28 cellular contexts compared by ENCODE assay signal in genomic region chr10:123585477-123586445, GRCh38.
DNase-seq lines count a peak whose midpoint lies in the region; ATAC-seq, FAIRE-seq and TF ChIP-seq lines count a peak whose summit lies in the region.
"Had no signal": no experiment of that assay in that cellular context is flagged by ENCODE, and none has a peak within 500 bp of the region (broad histone marks: within the 10 kb centered on the region; RNA-seq: fewer than 3 reads in every experiment).

No MANE protein-coding gene starts in this region.

- POLR2A ChIA-PET in HepG2 (lab: Yijun Ruan, JAX) = no interaction called here
- POLR2A ChIA-PET in naive thymus-derived CD4-positive, alpha-beta T cell (lab: Charles Lee) = no interaction called here
- POLR2A ChIA-PET in activated CD8-positive, alpha-beta T cell treated with anti-CD3 and anti-CD28 coated beads, Interleukin-2, amount 10 ng/mL, durations not matched to agents 7 days and 5 days (lab: Charles Lee) = no interaction called here

- H3K9ac ChIP-seq in HepG2 (ENCODE audit: insufficient read depth, low read depth, low read length) = no peak overlapping the region
- H3K9ac ChIP-seq: BLaER1, KMS-11 had no signal

- WGBS in HepG2 (ENCODE audit: low lambda C conversion rate) = 16% methylated on average over 12 of the region's 12 CpGs
- 61% methylated on average over 8 of the region's 12 CpGs for WGBS in right lobe of liver (ENCODE audit: insufficient coverage, low coverage, low lambda C conversion rate, missing lambda C conversion rate)

- no peak overlapping the region for H3K4me3 Mint-ChIP-seq in naive thymus-derived CD4-positive, alpha-beta T cell
- H3K4me3 Mint-ChIP-seq in activated CD8-positive, alpha-beta T cell treated with anti-CD3 and anti-CD28 coated beads, Interleukin-2, amount 10 ng/mL, durations not matched to agents 7 days and 5 days = no peak overlapping the region
- H3K4me3 Mint-ChIP-seq: CD4-positive, CD25-positive, alpha-beta regulatory T cell had no signal

- FAIRE-seq in HepG2 (lab: Jason Lieb, UNC) = no peak
- FAIRE-seq: G401.6, GM12878, H54, HTR-8/SVneo had no signal

- ATAC-seq in HepG2 = no peak
- ATAC-seq in right lobe of liver = no peak
- no peak for ATAC-seq in naive thymus-derived CD4-positive, alpha-beta T cell
- ATAC-seq in GM18502 (IDR thresholded peaks at IDR 0.05; ENCODE audit: poor library complexity, unreplicated experiment) = no peak
- ATAC-seq in activated CD8-positive, alpha-beta T cell treated with anti-CD3 and anti-CD28 coated beads, Interleukin-2, amount 10 ng/mL, durations not matched to agents 7 days and 5 days = no peak
- ATAC-seq: GM12878, Panc1 had no signal

- peaks cover 0 to 4% (median 0%) of the 10 kb centered on the region in 11 donors for H3K9me3 Mint-ChIP-seq in naive thymus-derived CD4-positive, alpha-beta T cell
- no peaks in the 10 kb centered on the region for H3K9me3 Mint-ChIP-seq in activated CD8-positive, alpha-beta T cell treated with anti-CD3 and anti-CD28 coated beads, Interleukin-2, amount 10 ng/mL, durations not matched to agents 7 days and 5 days (ENCODE audit: insufficient read depth)
- H3K9me3 Mint-ChIP-seq: CD4-positive, CD25-positive, alpha-beta regulatory T cell had no signal

- H3K36me3 ChIP-seq in HepG2 (replicated peaks in 1 of 2; ENCODE audit: control insufficient read depth in 1 of 2, insufficient read depth in 2 of 2, low read length in 2 of 2) (no peaks in the 10 kb centered on the region), right lobe of liver (no peaks in the 10 kb centered on the region)
- no peaks in the 10 kb centered on the region for H3K36me3 ChIP-seq in naive thymus-derived CD4-positive, alpha-beta T cell (ENCODE audit: control insufficient read depth in 2 of 3, insufficient read depth in 3 of 3, low read length in 3 of 3)
- H3K36me3 ChIP-seq: BLaER1 had no signal

- TF ChIP-seq POLR2A in HepG2 (IDR thresholded peaks at IDR 0.05; ENCODE audit: insufficient read depth in 1 of 2, low read depth in 2 of 2, low read length in 2 of 2) (no peak), right lobe of liver (IDR thresholded peaks at IDR 0.05) (no peak)

- H3K79me2 ChIP-seq in HepG2 (ENCODE audit: insufficient read depth, low read length) = no peaks in the 10 kb centered on the region

- no peak overlapping the region for H2AFZ ChIP-seq in HepG2 (ENCODE audit: low read length)

- BruUV-seq in HepG2 (replicated peaks; lab: Mats Ljungman, UMichigan) = no TSS peak

- H3K4me2 ChIP-seq in HepG2 (ENCODE audit: low read depth, low read length) = no peak overlapping the region
- H3K4me2 ChIP-seq: BLaER1, KMS-11 had no signal

- intact Hi-C loops in HepG2 (cut with micrococcal nuclease; ENCODE audit: unreplicated experiment) = no loop called here
- intact Hi-C loops in right lobe of liver (cut with DNase I) = no loop called here
- intact Hi-C loops in naive thymus-derived CD4-positive, alpha-beta T cell (cut with micrococcal nuclease) = no loop called here

- H3K4me1 ChIP-seq in HepG2 (ENCODE audit: insufficient read depth, low read length) (peaks cover 7% of the 10 kb centered on the region; the same call in 1 of the 2 replicates), right lobe of liver (no peaks in the 10 kb centered on the region)
- no peaks in the 10 kb centered on the region for H3K4me1 ChIP-seq in naive thymus-derived CD4-positive, alpha-beta T cell (ENCODE audit: control insufficient read depth in 2 of 2, insufficient read depth in 2 of 2, low read length in 2 of 2)
- H3K4me1 ChIP-seq: BLaER1 had no signal

- H3K27me3 Mint-ChIP-seq in naive thymus-derived CD4-positive, alpha-beta T cell = peaks cover 20 to 60% (median 37%) of the 10 kb centered on the region in 5 donors
- H3K27me3 Mint-ChIP-seq in activated CD8-positive, alpha-beta T cell treated with anti-CD3 and anti-CD28 coated beads, Interleukin-2, amount 10 ng/mL, durations not matched to agents 7 days and 5 days (ENCODE audit: low read depth) = peaks cover 22% of the 10 kb centered on the region

- no peak for TF ChIP-seq RAD21 in HepG2 (CRISPR knock-in tag; IDR thresholded peaks at IDR 0.05)

- CTCF ChIA-PET in HepG2 (lab: Yijun Ruan, JAX; ENCODE audit: low intra/inter-chr PET ratio, low total read pairs) = no interaction called here
- CTCF ChIA-PET in naive thymus-derived CD4-positive, alpha-beta T cell (lab: Charles Lee) = no interaction called here
- CTCF ChIA-PET in activated CD8-positive, alpha-beta T cell treated with anti-CD3 and anti-CD28 coated beads, Interleukin-2, amount 10 ng/mL, durations not matched to agents 7 days and 5 days (lab: Charles Lee) = no interaction called here

- peaks cover 0 to 3% (median 0%) of the 10 kb centered on the region in 7 donors for H3K4me1 Mint-ChIP-seq in naive thymus-derived CD4-positive, alpha-beta T cell
- no peaks in the 10 kb centered on the region for H3K4me1 Mint-ChIP-seq in activated CD8-positive, alpha-beta T cell treated with anti-CD3 and anti-CD28 coated beads, Interleukin-2, amount 10 ng/mL, durations not matched to agents 7 days and 5 days (ENCODE audit: low read depth)
- H3K4me1 Mint-ChIP-seq: CD4-positive, CD25-positive, alpha-beta regulatory T cell had no signal

- H3K27ac Mint-ChIP-seq in naive thymus-derived CD4-positive, alpha-beta T cell = no peak overlapping the region
- H3K27ac Mint-ChIP-seq in activated CD8-positive, alpha-beta T cell treated with anti-CD3 and anti-CD28 coated beads, Interleukin-2, amount 10 ng/mL, durations not matched to agents 7 days and 5 days = no peak overlapping the region
- H3K27ac Mint-ChIP-seq: CD4-positive, CD25-positive, alpha-beta regulatory T cell had no signal

- H3K4me3 ChIP-seq in HepG2 (replicated peaks in 1 of 3; ENCODE audit: insufficient read depth in 1 of 3, low read depth in 2 of 3, low read length in 3 of 3) (no peak overlapping the region), right lobe of liver (no peak overlapping the region)
- H3K4me3 ChIP-seq in naive thymus-derived CD4-positive, alpha-beta T cell (ENCODE audit: low read length) = no peak overlapping the region
- H3K4me3 ChIP-seq: BLaER1, GM12878 had no signal

- no peaks in the 10 kb centered on the region for H4K20me1 ChIP-seq in HepG2 (ENCODE audit: insufficient read depth, low read length)
- H4K20me1 ChIP-seq: BLaER1 had no signal

- in situ Hi-C loops in HepG2 (cut with HindIII; ENCODE audit: extremely low pct_ligation_motif_present, low pct_unique_long_range_greater_than_20kb) = loop anchor here (10.0 kb wide), 1 partner anchor 799 kb away; no protein-coding TSS in a partner anchor

- TF ChIP-seq CTCF in HepG2 (CRISPR knock-in tag; IDR thresholded peaks at IDR 0.05) (no peak), right lobe of liver (IDR thresholded peaks at IDR 0.05) (no peak)

- H3K27me3 ChIP-seq in HepG2 (ENCODE audit: control insufficient read depth in 1 of 2, insufficient read depth in 2 of 2, low read length in 2 of 2) (peaks cover 4 to 15% of the 10 kb centered on the region in 2 experiments; a peak in 3 of 5 replicates), right lobe of liver (peaks cover 0 to 15% of the 10 kb centered on the region in 2 donors)
- peaks cover 0 to 2% of the 10 kb centered on the region in 2 donors for H3K27me3 ChIP-seq in naive thymus-derived CD4-positive, alpha-beta T cell (ENCODE audit: control insufficient read depth in 2 of 2, insufficient read depth in 2 of 2, low read length in 2 of 2)
- H3K27me3 ChIP-seq: BLaER1 had no signal

- no peaks in the 10 kb centered on the region for H3K9me3 ChIP-seq in HepG2 (ENCODE audit: low read length)
- H3K9me3 ChIP-seq in right lobe of liver = no peaks in the 10 kb centered on the region
- no peaks in the 10 kb centered on the region for H3K9me3 ChIP-seq in naive thymus-derived CD4-positive, alpha-beta T cell (ENCODE audit: control insufficient read depth in 2 of 3, low read length in 3 of 3)
- H3K9me3 ChIP-seq: BLaER1 had no signal

- H3K36me3 Mint-ChIP-seq in naive thymus-derived CD4-positive, alpha-beta T cell = no peaks in the 10 kb centered on the region
- H3K36me3 Mint-ChIP-seq in activated CD8-positive, alpha-beta T cell treated with anti-CD3 and anti-CD28 coated beads, Interleukin-2, amount 10 ng/mL, durations not matched to agents 7 days and 5 days (ENCODE audit: low read depth) = no peaks in the 10 kb centered on the region
- H3K36me3 Mint-ChIP-seq: CD4-positive, CD25-positive, alpha-beta regulatory T cell had no signal

- TF ChIP-seq EP300 in HepG2 (IDR thresholded peaks at IDR 0.05; ENCODE audit: low read depth in 2 of 2, low read length in 2 of 2) (no peak), HepG2 (CRISPR knock-in tag; IDR thresholded peaks at IDR 0.05; ENCODE audit: borderline replicate concordance) (no peak)

- H3K27ac ChIP-seq in HepG2 (ENCODE audit: extremely low read length, insufficient read depth, low read length) = no peak overlapping the region
- H3K27ac ChIP-seq in right lobe of liver = no peak overlapping the region
- H3K27ac ChIP-seq in naive thymus-derived CD4-positive, alpha-beta T cell (ENCODE audit: low read depth, low read length) = no peak overlapping the region
- H3K27ac ChIP-seq: BLaER1, KMS-11, RWPE1 had no signal

- DNase-seq in HepG2 (ENCODE audit: low spot score) (no peak), right lobe of liver (no peak), ecto neural progenitor cell (ENCODE audit: low spot score) (peak; percentile 41), islet precursor cell (peak; percentile 53), 8988T (no peak)
- no peak for DNase-seq in naive thymus-derived CD4-positive, alpha-beta T cell
- no peak for DNase-seq in activated CD8-positive, alpha-beta T cell treated with anti-CD3 and anti-CD28 coated beads, Interleukin-2, amount 10 ng/mL, durations not matched to agents 7 days and 5 days
- DNase-seq: CD4-positive, CD25-positive, alpha-beta regulatory T cell; DMS53; MM.1S; NCI-H1048; NCI-H1417; NCI-H187; NCI-H2081 treated with DMSO at 0.1 percent for 48 hours; NCI-H2171; NCI-H226; NCI-H510A; NCI-H69; SHP77 had no signal

TF ChIP-seq in HepG2, 621 proteins besides CTCF, POLR2A, EP300 and RAD21 (continues in another document):
- TF ChIP-seq HNF4A (CRISPR knock-in tag; IDR thresholded peaks at IDR 0.05) = 0 out of 2 replicates have a peak, but pooled peaks have one; percentile 18

Comparison
In these comparisons a context has a peak if more than half of its experiments do, and no peak if none do; other contexts are left out.
1. DNase-seq: peak in ecto neural progenitor cell (single experiment) and islet precursor cell (single experiment); none in HepG2 (single experiment), right lobe of liver (0 of 3), naive thymus-derived CD4-positive, alpha-beta T cell (0 of 9), 8988T (single experiment) and activated CD8-positive, alpha-beta T cell treated with anti-CD3 and anti-CD28 coated beads, Interleukin-2, amount 10 ng/mL, durations not matched to agents 7 days and 5 days (single experiment).